In genomic region chr2:74887961-74888670, GRCh38 we compare ENCODE assay signal across 18 cellular contexts. TPM values are rescaled to one million over a fixed set of nuclear protein-coding genes. Genes with fewer than 3 reads are reported as not detected.
A peak's percentile ranks its signal among the peaks of the same experiment; 100 is the strongest.
DNase-seq lines count a peak whose midpoint lies in the region; ATAC-seq and TF ChIP-seq lines count a peak whose summit lies in the region.
"Had no signal": no experiment of that assay in that cellular context is flagged by ENCODE, and none has a peak within 500 bp of the region (broad histone marks: within the 10 kb centered on the region; RNA-seq: fewer than 3 reads in every experiment).

No MANE protein-coding gene starts in this region.

- peak overlapping the region; percentile 66 for H3K9ac ChIP-seq in PC-3 (ENCODE audit: low read length)
- H3K9ac ChIP-seq in endodermal cell (ENCODE audit: extremely low read depth, low read length, poor library complexity, severe bottlenecking): no peak overlapping the region

- no peaks in the 10 kb centered on the region for H4K20me1 ChIP-seq in PC-3 (ENCODE audit: low read length)

- H3K9me3 Mint-ChIP-seq in endodermal cell: no peaks in the 10 kb centered on the region
- H3K9me3 Mint-ChIP-seq: activated B cell treated with CpG ODN at 0.5 μM for 24 hours; activated naive CD4-positive, alpha-beta T cell treated with anti-CD3 and anti-CD28 coated beads for 36 hours; central memory CD8-positive, alpha-beta T cell; naive B cell had no signal

- peak overlapping the region; percentile 58 for H3K4me2 ChIP-seq in PC-3 (ENCODE audit: low read length)

- peaks cover 59% of the 10 kb centered on the region for H3K36me3 ChIP-seq in PC-3 (ENCODE audit: low read depth, low read length)
- peaks cover 86% of the 10 kb centered on the region for H3K36me3 ChIP-seq in endodermal cell (ENCODE audit: control insufficient read depth, insufficient read depth, low read length)

- H3K27me3 ChIP-seq in PC-3 (ENCODE audit: low read length): no peaks in the 10 kb centered on the region
- no peaks in the 10 kb centered on the region for H3K27me3 ChIP-seq in endodermal cell (ENCODE audit: control insufficient read depth, insufficient read depth, low read length, poor library complexity, severe bottlenecking)
- H3K27me3 ChIP-seq: tibial nerve had no signal

- H3F3A ChIP-seq in PC-3 (ENCODE audit: low read length, unreplicated experiment): peaks cover 12% of the 10 kb centered on the region

- no peaks in the 10 kb centered on the region for H3K9me2 ChIP-seq in PC-3 (replicated peaks; ENCODE audit: low read length)

- 95 to 96% methylated on average over 6 to 7 of the region's 7 CpGs for WGBS in endodermal cell (ENCODE audit: insufficient coverage in 1 of 2, insufficient read length in 1 of 2), 2 experiments

- no peaks in the 10 kb centered on the region for H3K4me1 Mint-ChIP-seq in endodermal cell
- H3K4me1 Mint-ChIP-seq: activated B cell treated with CpG ODN at 0.5 μM for 24 hours had no signal

- peak; percentile 23; the same call in 1 of the 2 replicates for TF ChIP-seq CTCF in PC-3 (conservative IDR thresholded peaks at IDR 0.05; ENCODE audit: low read depth, low read length)
- TF ChIP-seq CTCF in endodermal cell (conservative IDR thresholded peaks at IDR 0.05): no peak
- peak; percentile 15 for TF ChIP-seq CTCF in retinal pigment epithelial cell (conservative IDR thresholded peaks at IDR 0.05; ENCODE audit: low read depth, low read length)

- peaks cover 7% of the 10 kb centered on the region; the same call in 1 of the 2 replicates for H3K79me2 ChIP-seq in PC-3 (ENCODE audit: low read length)

- no peaks in the 10 kb centered on the region for H3K9me3 ChIP-seq in PC-3 (ENCODE audit: low read length)
- H3K9me3 ChIP-seq in endodermal cell (ENCODE audit: control insufficient read depth, low read length): no peaks in the 10 kb centered on the region
- H3K9me3 ChIP-seq: tibial nerve had no signal

- no peak overlapping the region for H3K4me3 ChIP-seq in PC-3 (ENCODE audit: low read length)
- no peak overlapping the region for H3K4me3 ChIP-seq in endodermal cell (ENCODE audit: low read length)
- no peak overlapping the region for H3K4me3 ChIP-seq in retinal pigment epithelial cell (ENCODE audit: low read length)
- H3K4me3 ChIP-seq: tibial nerve had no signal

- no TSS peak for BruUV-seq in PC-3 (replicated peaks; lab: Mats Ljungman, UMichigan)

- intact Hi-C loops in PC-3 (cut with micrococcal nuclease): no loop called here

- H3K27ac ChIP-seq in PC-3 (ENCODE audit: low read length) (peak overlapping the region; percentile 96), endodermal cell (ENCODE audit: low read depth, low read length) (no peak overlapping the region)
- H3K27ac ChIP-seq: tibial nerve had no signal

- peaks cover 81% of the 10 kb centered on the region for H3K36me3 Mint-ChIP-seq in endodermal cell (ENCODE audit: low read depth)

- POLR2A ChIA-PET in PC-3 (lab: Charles Lee; ENCODE audit: unreplicated experiment): no interaction called here

- CTCF ChIA-PET in PC-3 (lab: Charles Lee): no interaction called here

- H3K27ac Mint-ChIP-seq in endodermal cell: no peak overlapping the region
- H3K27ac Mint-ChIP-seq: activated B cell treated with CpG ODN at 0.5 μM for 24 hours; activated naive CD4-positive, alpha-beta T cell treated with anti-CD3 and anti-CD28 coated beads for 36 hours had no signal

- peak; percentile 79 for ATAC-seq in PC-3
- no peak for ATAC-seq in esophagus mucosa
- ATAC-seq: left ventricle myocardium superior had no signal

- no peak overlapping the region for H2AFZ ChIP-seq in PC-3 (ENCODE audit: low read length)

- no peaks in the 10 kb centered on the region for H3K27me3 Mint-ChIP-seq in endodermal cell (ENCODE audit: insufficient read depth)
- H3K27me3 Mint-ChIP-seq: activated B cell treated with CpG ODN at 0.5 μM for 24 hours; central memory CD8-positive, alpha-beta T cell; naive B cell had no signal

- DNase-seq in ELR (ENCODE audit: low read depth) (peak; percentile 82), PC-3 (peak; percentile 89), endodermal cell (peak; percentile 11), retinal pigment epithelial cell (ENCODE audit: low read depth) (no peak), NCI-H1092 treated with DMSO at 0.1 percent for 48 hours (lab: John Stamatoyannopoulos, UW) (no peak), GF-D8 (lab: John Stamatoyannopoulos, UW) (no peak), DMS79 (lab: John Stamatoyannopoulos, UW) (no peak)
- DNase-seq: activated B cell treated with CpG ODN at 0.5 μM for 24 hours; activated naive CD4-positive, alpha-beta T cell treated with anti-CD3 and anti-CD28 coated beads for 36 hours; COR-L47; erythroblast; left ventricle myocardium superior; naive B cell; NCI-H1105 treated with DMSO at 0.1 percent for 48 hours; NCI-H446 treated with DMSO at 0.1 percent for 48 hours had no signal

- no peak overlapping the region for H3K4me3 Mint-ChIP-seq in endodermal cell
- H3K4me3 Mint-ChIP-seq: activated B cell treated with CpG ODN at 0.5 μM for 24 hours; activated naive CD4-positive, alpha-beta T cell treated with anti-CD3 and anti-CD28 coated beads for 36 hours; central memory CD8-positive, alpha-beta T cell; naive B cell had no signal

- H3K4me1 ChIP-seq in PC-3 (ENCODE audit: insufficient read depth, low read length) (peaks cover 50% of the 10 kb centered on the region), endodermal cell (ENCODE audit: control insufficient read depth, insufficient read depth, low read length) (no peaks in the 10 kb centered on the region)
- H3K4me1 ChIP-seq: tibial nerve had no signal

RNA-seq across cellular contexts. Expression of gene HK2, which starts 54.2 kb away (rescaled TPM):
- 43.8 and 55.2 TPM in 2 replicates for total RNA-seq in PC-3 (2014; rRNA removed)
- 10 to 100 TPM; 21.5 to 31.5 TPM for total RNA-seq in endodermal cell
- polyA plus RNA-seq in endodermal cell (2013, experiment 1 of 2): 40.0 TPM
- 31.2 TPM for polyA plus RNA-seq in endodermal cell (2013, experiment 2 of 2)
- 37.4 TPM for total RNA-seq in esophagus mucosa

Comparison
In these comparisons a context has a peak if more than half of its experiments do, and no peak if none do; other contexts are left out.
1. DNase-seq: peak in ELR (single experiment), PC-3 (single experiment) and endodermal cell (single experiment); none in retinal pigment epithelial cell (single experiment), NCI-H1092 treated with DMSO at 0.1 percent for 48 hours (single experiment), GF-D8 (single experiment) and DMS79 (single experiment).